Comparison of ENCODE assay signal across 33 cellular contexts in genomic region chr17:40702271-40702670, GRCh38. TPM values are rescaled to one million over a fixed set of nuclear protein-coding genes. Genes with fewer than 3 reads are reported as not detected.
"Had no signal": no experiment of that assay in that cellular context is flagged by ENCODE, and none has a peak within 500 bp of the region (broad histone marks: within the 10 kb centered on the region; RNA-seq: fewer than 3 reads in every experiment).

No MANE protein-coding gene starts in this region.

- H3K36me3 Mint-ChIP-seq: activated naive CD4-positive, alpha-beta T cell treated with anti-CD3 and anti-CD28 coated beads, Interleukin-2, amount 50 U/mL, for 24 hours; activated naive CD8-positive, alpha-beta T cell treated with anti-CD3 and anti-CD28 coated beads for 36 hours had no signal

- H3K4me3 Mint-ChIP-seq: activated CD4-positive, alpha-beta memory T cell treated with anti-CD3 and anti-CD28 coated beads, Interleukin-2, amount 10 ng/mL, durations not matched to agents 7 days and 5 days; activated CD4-positive, alpha-beta T cell treated with anti-CD3 and anti-CD28 coated beads for 36 hours; activated CD4-positive, alpha-beta T cell treated with anti-CD3 and anti-CD28 coated beads, Interleukin-2, amount 10 ng/mL, durations not matched to agents 24 days and 14 days; activated naive CD4-positive, alpha-beta T cell treated with anti-CD3 and anti-CD28 coated beads for 36 hours; activated naive CD4-positive, alpha-beta T cell treated with anti-CD3 and anti-CD28 coated beads, Interleukin-2, amount 50 U/mL, for 24 hours; activated naive CD8-positive, alpha-beta T cell treated with anti-CD3 and anti-CD28 coated beads for 36 hours; activated naive CD8-positive, alpha-beta T cell treated with anti-CD3 and anti-CD28 coated beads, Interleukin-2, amount 50 U/mL, for 24 hours; activated T-cell treated with anti-CD3 and anti-CD28 coated beads, Interleukin-2, amount 50 U/mL, for 4 hours; effector memory CD8-positive, alpha-beta T cell; T-helper 17 cell; T-helper 2 cell treated with Interferon-gamma antibody and Interleukin-4, amounts not matched to agents 5 μg/mL and 100 μg/mL, for 36 hours had no signal

- H3K4me1 Mint-ChIP-seq: activated CD4-positive, alpha-beta memory T cell treated with anti-CD3 and anti-CD28 coated beads, Interleukin-2, amount 10 ng/mL, durations not matched to agents 7 days and 5 days; activated CD4-positive, alpha-beta T cell treated with anti-CD3 and anti-CD28 coated beads for 36 hours; activated CD4-positive, alpha-beta T cell treated with anti-CD3 and anti-CD28 coated beads, Interleukin-2, amount 10 ng/mL, durations not matched to agents 24 days and 14 days; activated naive CD4-positive, alpha-beta T cell treated with anti-CD3 and anti-CD28 coated beads, Interleukin-2, amount 50 U/mL, for 24 hours; activated naive CD8-positive, alpha-beta T cell treated with anti-CD3 and anti-CD28 coated beads for 36 hours; activated naive CD8-positive, alpha-beta T cell treated with anti-CD3 and anti-CD28 coated beads, Interleukin-2, amount 50 U/mL, for 24 hours had no signal

- DNase-seq: activated CD4-positive, alpha-beta memory T cell treated with anti-CD3 and anti-CD28 coated beads, Interleukin-2, amount 10 ng/mL, durations not matched to agents 7 days and 5 days; activated CD4-positive, alpha-beta T cell treated with anti-CD3 and anti-CD28 coated beads for 36 hours; activated CD4-positive, alpha-beta T cell treated with anti-CD3 and anti-CD28 coated beads, Interleukin-2, amount 10 ng/mL, durations not matched to agents 24 days and 14 days; activated CD4-positive, CD25-positive, alpha-beta regulatory T cell; activated CD4-positive, CD25-positive, alpha-beta regulatory T cell treated with anti-CD3 and anti-CD28 coated beads, Interleukin-2, amount 50 U/mL, for 72 hours; activated CD8-positive, alpha-beta memory T cell treated with anti-CD3 and anti-CD28 coated beads, Interleukin-2, amount 50 U/mL, for 48 hours; activated effector memory CD4-positive, alpha-beta T cell treated with anti-CD3 and anti-CD28 coated beads, Interleukin-2, amount 50 U/mL, for 16 hours; activated naive CD4-positive, alpha-beta T cell treated with anti-CD3 and anti-CD28 coated beads for 36 hours; activated naive CD8-positive, alpha-beta T cell treated with anti-CD3 and anti-CD28 coated beads for 36 hours; activated naive CD8-positive, alpha-beta T cell treated with anti-CD3 and anti-CD28 coated beads, Interleukin-2, amount 50 U/mL, for 24 hours; activated T-cell treated with anti-CD3 and anti-CD28 coated beads, Interleukin-2, amount 50 U/mL, for 4 hours; adrenal gland; amygdala; aorta; body of pancreas; caudate nucleus; cortex of kidney; dermis blood vessel endothelial cell; effector CD4-positive, alpha-beta T cell; effector memory CD8-positive, alpha-beta T cell; erythroblast; esophagus squamous epithelium; heart left ventricle; T-helper 1 cell; T-helper 17 cell; T1000 had no signal

- H3K27ac Mint-ChIP-seq: activated CD4-positive, alpha-beta memory T cell treated with anti-CD3 and anti-CD28 coated beads, Interleukin-2, amount 10 ng/mL, durations not matched to agents 7 days and 5 days; activated CD4-positive, alpha-beta T cell treated with anti-CD3 and anti-CD28 coated beads for 36 hours; activated CD4-positive, alpha-beta T cell treated with anti-CD3 and anti-CD28 coated beads, Interleukin-2, amount 10 ng/mL, durations not matched to agents 24 days and 14 days; activated naive CD4-positive, alpha-beta T cell treated with anti-CD3 and anti-CD28 coated beads for 36 hours; activated naive CD4-positive, alpha-beta T cell treated with anti-CD3 and anti-CD28 coated beads, Interleukin-2, amount 50 U/mL, for 24 hours; activated naive CD8-positive, alpha-beta T cell treated with anti-CD3 and anti-CD28 coated beads for 36 hours; activated naive CD8-positive, alpha-beta T cell treated with anti-CD3 and anti-CD28 coated beads, Interleukin-2, amount 50 U/mL, for 24 hours; activated T-helper 2 cell treated with anti-CD3 and anti-CD28 coated beads, Interferon-gamma antibody, Interleukin-2, Interleukin-4, amounts not matched to agents 10 μg/mL and 5 μg/mL and 100 μg/mL, durations not matched to agents 14 hours and 24 hours and 36 hours; effector memory CD8-positive, alpha-beta T cell; T-helper 17 cell; T-helper 2 cell treated with Interferon-gamma antibody and Interleukin-4, amounts not matched to agents 5 μg/mL and 100 μg/mL, for 36 hours had no signal

- H3K27ac ChIP-seq: adrenal gland, body of pancreas, heart left ventricle had no signal

- H3K9me3 Mint-ChIP-seq: activated CD4-positive, alpha-beta memory T cell treated with anti-CD3 and anti-CD28 coated beads, Interleukin-2, amount 10 ng/mL, durations not matched to agents 7 days and 5 days; activated CD4-positive, alpha-beta T cell treated with anti-CD3 and anti-CD28 coated beads, Interleukin-2, amount 10 ng/mL, durations not matched to agents 24 days and 14 days; activated naive CD4-positive, alpha-beta T cell treated with anti-CD3 and anti-CD28 coated beads for 36 hours; activated naive CD4-positive, alpha-beta T cell treated with anti-CD3 and anti-CD28 coated beads, Interleukin-2, amount 50 U/mL, for 24 hours; activated naive CD8-positive, alpha-beta T cell treated with anti-CD3 and anti-CD28 coated beads for 36 hours; activated naive CD8-positive, alpha-beta T cell treated with anti-CD3 and anti-CD28 coated beads, Interleukin-2, amount 50 U/mL, for 24 hours; activated T-cell treated with anti-CD3 and anti-CD28 coated beads, Interleukin-2, amount 50 U/mL, for 4 hours; activated T-helper 2 cell treated with anti-CD3 and anti-CD28 coated beads, Interferon-gamma antibody, Interleukin-2, Interleukin-4, amounts not matched to agents 10 μg/mL and 5 μg/mL and 100 μg/mL, durations not matched to agents 14 hours and 24 hours and 36 hours; effector memory CD8-positive, alpha-beta T cell; T-helper 2 cell treated with Interferon-gamma antibody and Interleukin-4, amounts not matched to agents 5 μg/mL and 100 μg/mL, for 36 hours had no signal

- H3K4me3 ChIP-seq: adrenal gland, body of pancreas, esophagus squamous epithelium, heart left ventricle had no signal

- ATAC-seq: activated CD4-positive, alpha-beta T cell treated with anti-CD3 and anti-CD28 coated beads for 36 hours; activated naive CD8-positive, alpha-beta T cell treated with anti-CD3 and anti-CD28 coated beads, Interleukin-2, amount 50 U/mL, for 24 hours; activated T-cell treated with anti-CD3 and anti-CD28 coated beads, Interleukin-2, amount 50 U/mL, for 4 hours; body of pancreas; effector memory CD8-positive, alpha-beta T cell; heart left ventricle; T-helper 17 cell had no signal

RNA-seq across cellular contexts. Expression of gene KRT24, which starts 1.3 kb away (rescaled TPM):
- total RNA-seq: activated CD4-positive, alpha-beta memory T cell treated with anti-CD3 and anti-CD28 coated beads, Interleukin-2, amount 10 ng/mL, durations not matched to agents 7 days and 5 days; activated CD4-positive, alpha-beta T cell treated with anti-CD3 and anti-CD28 coated beads for 36 hours; activated CD4-positive, alpha-beta T cell treated with anti-CD3 and anti-CD28 coated beads, Interleukin-2, amount 10 ng/mL, durations not matched to agents 24 days and 14 days; activated naive CD4-positive, alpha-beta T cell treated with anti-CD3 and anti-CD28 coated beads for 36 hours; activated naive CD8-positive, alpha-beta T cell treated with anti-CD3 and anti-CD28 coated beads for 36 hours; activated T-cell treated with anti-CD3 and anti-CD28 coated beads, Interleukin-2, amount 50 U/mL, for 4 hours; activated T-helper 2 cell treated with anti-CD3 and anti-CD28 coated beads, Interferon-gamma antibody, Interleukin-2, Interleukin-4, amounts not matched to agents 10 μg/mL and 5 μg/mL and 100 μg/mL, durations not matched to agents 14 hours and 24 hours and 36 hours; adrenal gland; aorta; body of pancreas; chondrocyte; dermis blood vessel endothelial cell; fibroblast of lung; fibroblast of villous mesenchyme; frontal cortex; heart left ventricle; T-helper 17 cell had no signal
- polyA plus RNA-seq: fibroblast of lung, heart left ventricle had no signal

RNA-seq across cellular contexts. Expression of gene KRT222, which starts 37.3 kb away (rescaled TPM):
- total RNA-seq: activated CD4-positive, alpha-beta memory T cell treated with anti-CD3 and anti-CD28 coated beads, Interleukin-2, amount 10 ng/mL, durations not matched to agents 7 days and 5 days; activated CD4-positive, alpha-beta T cell treated with anti-CD3 and anti-CD28 coated beads for 36 hours; activated CD4-positive, alpha-beta T cell treated with anti-CD3 and anti-CD28 coated beads, Interleukin-2, amount 10 ng/mL, durations not matched to agents 24 days and 14 days; activated naive CD4-positive, alpha-beta T cell treated with anti-CD3 and anti-CD28 coated beads for 36 hours; activated T-cell treated with anti-CD3 and anti-CD28 coated beads, Interleukin-2, amount 50 U/mL, for 4 hours; chondrocyte; fibroblast of villous mesenchyme; T-helper 17 cell had no signal
- polyA plus RNA-seq: aorta, fibroblast of lung, heart left ventricle had no signal

RNA-seq across cellular contexts. Expression of gene KRT25, which starts 52.9 kb away (rescaled TPM):
- total RNA-seq: activated CD4-positive, alpha-beta memory T cell treated with anti-CD3 and anti-CD28 coated beads, Interleukin-2, amount 10 ng/mL, durations not matched to agents 7 days and 5 days; activated CD4-positive, alpha-beta T cell treated with anti-CD3 and anti-CD28 coated beads for 36 hours; activated CD4-positive, alpha-beta T cell treated with anti-CD3 and anti-CD28 coated beads, Interleukin-2, amount 10 ng/mL, durations not matched to agents 24 days and 14 days; activated naive CD4-positive, alpha-beta T cell treated with anti-CD3 and anti-CD28 coated beads for 36 hours; activated naive CD8-positive, alpha-beta T cell treated with anti-CD3 and anti-CD28 coated beads for 36 hours; activated T-cell treated with anti-CD3 and anti-CD28 coated beads, Interleukin-2, amount 50 U/mL, for 4 hours; activated T-helper 2 cell treated with anti-CD3 and anti-CD28 coated beads, Interferon-gamma antibody, Interleukin-2, Interleukin-4, amounts not matched to agents 10 μg/mL and 5 μg/mL and 100 μg/mL, durations not matched to agents 14 hours and 24 hours and 36 hours; adrenal gland; aorta; body of pancreas; chondrocyte; dermis blood vessel endothelial cell; esophagus squamous epithelium; fibroblast of lung; fibroblast of villous mesenchyme; frontal cortex; heart left ventricle; T-helper 17 cell had no signal
- polyA plus RNA-seq: adrenal gland, aorta, fibroblast of lung, heart left ventricle had no signal
